ENCODE assay signal across 25 cellular contexts in genomic region chr1:99656701-99657100, GRCh38. TPM values are rescaled to one million over a fixed set of nuclear protein-coding genes. Genes with fewer than 3 reads are reported as not detected.
DNase-seq lines count a peak whose midpoint lies in the region; ATAC-seq, FAIRE-seq and TF ChIP-seq lines count a peak whose summit lies in the region.
"Had no signal": no experiment of that assay in that cellular context is flagged by ENCODE, and none has a peak within 500 bp of the region (broad histone marks: within the 10 kb centered on the region; RNA-seq: fewer than 3 reads in every experiment).

No MANE protein-coding gene starts in this region.

- no peaks in the 10 kb centered on the region for H4K20me1 ChIP-seq in mammary epithelial cell (ENCODE audit: insufficient read depth, low read length)
- H4K20me1 ChIP-seq: BLaER1 treated with 17β-estradiol and CSF1 and Interleukin-3, amounts not matched to agents 10 nM and 100 nM had no signal

- H3K4me3 ChIP-seq in breast epithelium (no peak overlapping the region), mammary epithelial cell (replicated peaks in 1 of 3; ENCODE audit: insufficient read depth in 1 of 3, low read depth in 2 of 3, low read length in 3 of 3) (no peak overlapping the region), bronchial epithelial cell (ENCODE audit: low read depth, low read length) (no peak overlapping the region), skeletal muscle tissue (ENCODE audit: low read length in 3 of 3) (no peak overlapping the region), thyroid gland (replicated peaks in 1 of 3) (no peak overlapping the region)
- no peak overlapping the region for H3K4me3 ChIP-seq in naive thymus-derived CD4-positive, alpha-beta T cell (ENCODE audit: low read length)
- H3K4me3 ChIP-seq: BLaER1 treated with 17β-estradiol and CSF1 and Interleukin-3, amounts not matched to agents 10 nM and 100 nM had no signal

- no peaks in the 10 kb centered on the region for H3K4me1 Mint-ChIP-seq in naive thymus-derived CD4-positive, alpha-beta T cell
- H3K4me1 Mint-ChIP-seq in activated CD4-positive, alpha-beta T cell treated with anti-CD3 and anti-CD28 coated beads, Interleukin-2, amount 10 ng/mL, durations not matched to agents 24 days and 14 days: no peaks in the 10 kb centered on the region
- H3K4me1 Mint-ChIP-seq: CD8-positive, alpha-beta memory T cell had no signal

- in situ Hi-C loops in mammary epithelial cell (cut with MboI; ENCODE audit: low sequenced_read_pairs in 2 of 2): no loop called here

- WGBS in mammary epithelial cell (ENCODE audit: low coverage, missing lambda C conversion rate): 88% methylated on average over 3 of the region's 3 CpGs
- 83 to 91% methylated on average over 3 of the region's 3 CpGs for WGBS in thyroid gland, 2 donors

- TF ChIP-seq POLR2A in breast epithelium (IDR thresholded peaks at IDR 0.05): no peak
- TF ChIP-seq POLR2A in thyroid gland (IDR thresholded peaks at IDR 0.05): no peak

- POLR2A ChIA-PET in naive thymus-derived CD4-positive, alpha-beta T cell (lab: Charles Lee): no interaction called here

- H3K27me3 ChIP-seq in breast epithelium (no peaks in the 10 kb centered on the region), mammary epithelial cell (ENCODE audit: insufficient read depth, low read length) (no peaks in the 10 kb centered on the region), bronchial epithelial cell (ENCODE audit: control insufficient read depth, insufficient read depth, low read length) (no peaks in the 10 kb centered on the region), skeletal muscle tissue (ENCODE audit: control insufficient read depth in 3 of 3, insufficient read depth in 3 of 3, low read length in 3 of 3) (no peaks in the 10 kb centered on the region), thyroid gland (no peaks in the 10 kb centered on the region)
- H3K27me3 ChIP-seq in naive thymus-derived CD4-positive, alpha-beta T cell (ENCODE audit: control insufficient read depth in 2 of 2, insufficient read depth in 2 of 2, low read length in 2 of 2): no peaks in the 10 kb centered on the region
- H3K27me3 ChIP-seq: BLaER1 treated with 17β-estradiol and CSF1 and Interleukin-3, amounts not matched to agents 10 nM and 100 nM had no signal

- H3K4me1 ChIP-seq in breast epithelium: peaks cover 0 to 10% of the 10 kb centered on the region in 2 donors
- peaks cover 26% of the 10 kb centered on the region for H3K4me1 ChIP-seq in mammary epithelial cell (ENCODE audit: insufficient read depth, low read length)
- peaks cover 36 to 64% (median 49%) of the 10 kb centered on the region in 3 donors for H3K4me1 ChIP-seq in skeletal muscle tissue (ENCODE audit: control insufficient read depth in 3 of 3, insufficient read depth in 3 of 3, low read length in 3 of 3)
- no peaks in the 10 kb centered on the region for H3K4me1 ChIP-seq in naive thymus-derived CD4-positive, alpha-beta T cell (ENCODE audit: control insufficient read depth in 2 of 2, insufficient read depth in 2 of 2, low read length in 2 of 2)
- peaks cover 3 to 9% of the 10 kb centered on the region in 2 donors for H3K4me1 ChIP-seq in thyroid gland
- H3K4me1 ChIP-seq: BLaER1 treated with 17β-estradiol and CSF1 and Interleukin-3, amounts not matched to agents 10 nM and 100 nM had no signal

- TF ChIP-seq CTCF in breast epithelium (IDR thresholded peaks at IDR 0.05) (no peak), mammary epithelial cell (conservative IDR thresholded peaks at IDR 0.05 in 1 of 2, IDR thresholded peaks at IDR 0.05 in 1 of 2; ENCODE audit: extremely low read depth in 1 of 2, insufficient read depth in 1 of 2, low read depth in 1 of 2, low read length in 2 of 2) (no peak), bronchial epithelial cell (IDR thresholded peaks at IDR 0.05; ENCODE audit: insufficient read depth, low read length, severe bottlenecking) (no peak), thyroid gland (IDR thresholded peaks at IDR 0.05) (no peak)

- intact Hi-C loops in breast epithelium (cut with DNase I; ENCODE audit: low total_unique reads) (no loop called here), mammary epithelial cell (cut with micrococcal nuclease) (no loop called here), thyroid gland (cut with DNase I) (no loop called here)
- intact Hi-C loops in naive thymus-derived CD4-positive, alpha-beta T cell (cut with micrococcal nuclease): no loop called here
- intact Hi-C loops in activated CD4-positive, alpha-beta T cell treated with anti-CD3 and anti-CD28 coated beads, Interleukin-2, amount 10 ng/mL, durations not matched to agents 24 days and 14 days (cut with micrococcal nuclease): no loop called here

- no TSS peak for BruUV-seq in mammary epithelial cell (replicated peaks; lab: Mats Ljungman, UMichigan)

- no peak overlapping the region for H3K4me3 Mint-ChIP-seq in naive thymus-derived CD4-positive, alpha-beta T cell
- no peak overlapping the region for H3K4me3 Mint-ChIP-seq in activated CD4-positive, alpha-beta T cell treated with anti-CD3 and anti-CD28 coated beads, Interleukin-2, amount 10 ng/mL, durations not matched to agents 24 days and 14 days
- H3K4me3 Mint-ChIP-seq: CD8-positive, alpha-beta memory T cell had no signal

- H3K36me3 ChIP-seq in breast epithelium (no peaks in the 10 kb centered on the region), mammary epithelial cell (ENCODE audit: insufficient read depth, low read length) (no peaks in the 10 kb centered on the region), bronchial epithelial cell (ENCODE audit: control insufficient read depth, insufficient read depth, low read length) (no peaks in the 10 kb centered on the region), skeletal muscle tissue (ENCODE audit: control insufficient read depth in 3 of 3, insufficient read depth in 3 of 3, low read length in 3 of 3) (no peaks in the 10 kb centered on the region), thyroid gland (no peaks in the 10 kb centered on the region)
- no peaks in the 10 kb centered on the region for H3K36me3 ChIP-seq in naive thymus-derived CD4-positive, alpha-beta T cell (ENCODE audit: control insufficient read depth in 2 of 3, insufficient read depth in 3 of 3, low read length in 3 of 3)
- H3K36me3 ChIP-seq: BLaER1 treated with 17β-estradiol and CSF1 and Interleukin-3, amounts not matched to agents 10 nM and 100 nM had no signal

- no peak overlapping the region for H2AFZ ChIP-seq in mammary epithelial cell (ENCODE audit: low read depth, low read length)

- H3K27ac ChIP-seq in breast epithelium (peak overlapping the region; percentile 50 to 73), mammary epithelial cell (ENCODE audit: insufficient read depth, low read depth, low read length) (no peak overlapping the region), skeletal muscle tissue (ENCODE audit: low read depth, low read length) (peak overlapping the region; percentile 64), thyroid gland (peak overlapping the region in 1 of 3 donors; percentile 40)
- H3K27ac ChIP-seq in naive thymus-derived CD4-positive, alpha-beta T cell (ENCODE audit: low read depth, low read length): no peak overlapping the region
- H3K27ac ChIP-seq: 22Rv1; BLaER1 treated with 17β-estradiol and CSF1 and Interleukin-3, amounts not matched to agents 10 nM and 100 nM; KMS-11; RWPE1 had no signal

- no peak overlapping the region for H3K4me2 ChIP-seq in mammary epithelial cell (ENCODE audit: insufficient read depth, low read depth, low read length)
- H3K4me2 ChIP-seq: BLaER1 treated with 17β-estradiol and CSF1 and Interleukin-3, amounts not matched to agents 10 nM and 100 nM; KMS-11 had no signal

- DNase-seq in breast epithelium (ENCODE audit: low spot score in 2 of 2) (no peak), mammary epithelial cell (no peak), bronchial epithelial cell (ENCODE audit: low read depth) (peak; percentile 47), left lobe of liver (ENCODE audit: low spot score) (no peak), thyroid gland (no peak)
- no peak for DNase-seq in naive thymus-derived CD4-positive, alpha-beta T cell
- DNase-seq in activated CD4-positive, alpha-beta T cell treated with anti-CD3 and anti-CD28 coated beads, Interleukin-2, amount 10 ng/mL, durations not matched to agents 24 days and 14 days: no peak
- DNase-seq: Calu3; CD8-positive, alpha-beta memory T cell; DMS153; GDM1; IMR-90; NCI-H1105; NCI-H146; NCI-H2029; NCI-H2227 treated with DMSO at 0.1 percent for 48 hours; NCI-H510A treated with DMSO at 0.1 percent for 48 hours; NCI-H748 treated with DMSO at 0.1 percent for 48 hours; NK-92 treated with Interleukin-12 subunit alpha and Interleukin-12 subunit beta, amount 100 ng/mL, for 24 hours had no signal

- ATAC-seq in left lobe of liver: peak; percentile 33
- ATAC-seq in naive thymus-derived CD4-positive, alpha-beta T cell: no peak

- no peak for FAIRE-seq in bronchial epithelial cell (lab: Jason Lieb, UNC)
- FAIRE-seq: GM19239 had no signal

- H3K27me3 Mint-ChIP-seq in naive thymus-derived CD4-positive, alpha-beta T cell: peaks cover 0 to 18% (median 9%) of the 10 kb centered on the region in 5 donors
- H3K27me3 Mint-ChIP-seq in activated CD4-positive, alpha-beta T cell treated with anti-CD3 and anti-CD28 coated beads, Interleukin-2, amount 10 ng/mL, durations not matched to agents 24 days and 14 days: peaks cover 6% of the 10 kb centered on the region

- peaks cover 0 to 2% (median 0%) of the 10 kb centered on the region in 11 donors for H3K9me3 Mint-ChIP-seq in naive thymus-derived CD4-positive, alpha-beta T cell
- H3K9me3 Mint-ChIP-seq in activated CD4-positive, alpha-beta T cell treated with anti-CD3 and anti-CD28 coated beads, Interleukin-2, amount 10 ng/mL, durations not matched to agents 24 days and 14 days: no peaks in the 10 kb centered on the region
- H3K9me3 Mint-ChIP-seq: CD8-positive, alpha-beta memory T cell had no signal

- dilution Hi-C loops in mammary epithelial cell (cut with HindIII; ENCODE audit: low sequenced_read_pairs): no loop called here

- no peak overlapping the region for H3K27ac Mint-ChIP-seq in naive thymus-derived CD4-positive, alpha-beta T cell
- H3K27ac Mint-ChIP-seq in activated CD4-positive, alpha-beta T cell treated with anti-CD3 and anti-CD28 coated beads, Interleukin-2, amount 10 ng/mL, durations not matched to agents 24 days and 14 days: no peak overlapping the region
- H3K27ac Mint-ChIP-seq: CD8-positive, alpha-beta memory T cell had no signal

- H3K9me3 ChIP-seq in breast epithelium (no peaks in the 10 kb centered on the region), mammary epithelial cell (replicated peaks; ENCODE audit: insufficient read depth, low read length) (no peaks in the 10 kb centered on the region), skeletal muscle tissue (ENCODE audit: control insufficient read depth in 3 of 3, low read length in 3 of 3) (no peaks in the 10 kb centered on the region), thyroid gland (no peaks in the 10 kb centered on the region)
- no peaks in the 10 kb centered on the region for H3K9me3 ChIP-seq in naive thymus-derived CD4-positive, alpha-beta T cell (ENCODE audit: control insufficient read depth in 2 of 3, low read length in 3 of 3)
- H3K9me3 ChIP-seq: BLaER1 treated with 17β-estradiol and CSF1 and Interleukin-3, amounts not matched to agents 10 nM and 100 nM had no signal

- H3K36me3 Mint-ChIP-seq in naive thymus-derived CD4-positive, alpha-beta T cell: no peaks in the 10 kb centered on the region
- H3K36me3 Mint-ChIP-seq in activated CD4-positive, alpha-beta T cell treated with anti-CD3 and anti-CD28 coated beads, Interleukin-2, amount 10 ng/mL, durations not matched to agents 24 days and 14 days (ENCODE audit: low read depth): no peaks in the 10 kb centered on the region
- H3K36me3 Mint-ChIP-seq: CD8-positive, alpha-beta memory T cell had no signal

- no peak overlapping the region for H3K9ac ChIP-seq in mammary epithelial cell (ENCODE audit: insufficient read depth, low read length)
- peak overlapping the region in 1 of 3 donors; percentile 15 for H3K9ac ChIP-seq in skeletal muscle tissue (ENCODE audit: low read depth in 1 of 3, low read length in 3 of 3)
- H3K9ac ChIP-seq: BLaER1 treated with 17β-estradiol and CSF1 and Interleukin-3, amounts not matched to agents 10 nM and 100 nM; KMS-11 had no signal

- CTCF ChIA-PET in mammary epithelial cell (lab: Charles Lee; ENCODE audit: low non-redundant PET): no interaction called here
- CTCF ChIA-PET in naive thymus-derived CD4-positive, alpha-beta T cell (lab: Charles Lee): no interaction called here

- H3K79me2 ChIP-seq in mammary epithelial cell (ENCODE audit: insufficient read depth, low read length): no peaks in the 10 kb centered on the region

RNA-seq across cellular contexts. Expression of gene PALMD, which starts 10.8 kb away (rescaled TPM):
- total RNA-seq in breast epithelium (10 to 100 TPM; 35.3 to 96.7 (median 77.7) TPM), mammary epithelial cell (10 to 100 TPM in 1 of 2 donors, 1 to 10 TPM in 1; 2.7 to 36.7 TPM), bronchial epithelial cell (1.3 and 4.7 TPM in 2 replicates), left lobe of liver (17.1 TPM), skeletal muscle tissue (46.4 TPM), thyroid gland (10 to 100 TPM in 2 of 4 donors, 1 to 10 TPM in 2; 6.9 to 14.1 (median 11.2) TPM)
- 1.7 TPM for polyA plus RNA-seq in mammary epithelial cell
- 2.6 TPM for polyA minus RNA-seq in mammary epithelial cell
- not detected for total RNA-seq in naive thymus-derived CD4-positive, alpha-beta T cell
- polyA plus RNA-seq in naive thymus-derived CD4-positive, alpha-beta T cell: not detected
- not detected in 2 replicates for total RNA-seq in activated CD4-positive, alpha-beta T cell treated with anti-CD3 and anti-CD28 coated beads, Interleukin-2, amount 10 ng/mL, durations not matched to agents 24 days and 14 days
- total RNA-seq: CD8-positive, alpha-beta memory T cell had no signal
- polyA plus RNA-seq: CD8-positive, alpha-beta memory T cell had no signal

Comparison
In these comparisons a context has a peak if more than half of its experiments do, and no peak if none do; other contexts are left out.
1. H3K27ac ChIP-seq: peak in breast epithelium (2 of 2) and skeletal muscle tissue (single experiment); none in mammary epithelial cell (single experiment) and naive thymus-derived CD4-positive, alpha-beta T cell (single experiment).